ENCODE assay signal across 13 cellular contexts in the genomic region with DNA sequence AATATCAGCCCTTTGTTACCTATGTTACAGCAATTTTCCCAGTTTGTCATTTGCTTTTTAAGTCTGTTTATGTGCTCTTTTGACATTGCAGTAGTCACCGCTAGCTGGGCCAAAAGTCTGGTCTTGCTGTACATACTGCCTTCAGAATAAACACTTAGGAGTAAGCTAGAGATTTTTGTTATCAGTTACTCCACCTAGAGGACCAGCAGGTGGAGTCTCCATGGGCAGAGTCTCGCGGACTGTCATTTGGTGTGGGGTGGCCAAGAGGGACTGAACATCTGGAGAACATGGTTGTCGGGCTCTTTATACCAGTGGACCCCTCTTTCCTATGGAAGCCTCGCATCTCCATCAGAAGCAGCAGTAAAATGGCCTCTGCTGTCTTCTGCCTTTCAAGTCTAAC. TPM values are rescaled to one million over a fixed set of nuclear protein-coding genes. Genes with fewer than 3 reads are reported as not detected.
DNase-seq lines count a peak whose midpoint lies in the region; ATAC-seq and TF ChIP-seq lines count a peak whose summit lies in the region.
"Had no signal": no experiment of that assay in that cellular context is flagged by ENCODE, and none has a peak within 500 bp of the region (broad histone marks: within the 10 kb centered on the region; RNA-seq: fewer than 3 reads in every experiment).

No MANE protein-coding gene starts in this region.

- peak overlapping the region; percentile 68 for H3K27ac Mint-ChIP-seq in activated naive CD4-positive, alpha-beta T cell treated with anti-CD3 and anti-CD28 coated beads, Interleukin-2, amount 50 U/mL, for 24 hours
- H3K27ac Mint-ChIP-seq in activated naive CD4-positive, alpha-beta T cell treated with anti-CD3 and anti-CD28 coated beads, Interleukin-2, amount 10 ng/mL, durations not matched to agents 7 days and 5 days: no peak overlapping the region

- no peak overlapping the region for H3K9ac ChIP-seq in OCI-LY1 (ENCODE audit: low read length)

- no peaks in the 10 kb centered on the region for H3K27me3 Mint-ChIP-seq in activated naive CD4-positive, alpha-beta T cell treated with anti-CD3 and anti-CD28 coated beads, Interleukin-2, amount 50 U/mL, for 24 hours
- H3K27me3 Mint-ChIP-seq in activated naive CD4-positive, alpha-beta T cell treated with anti-CD3 and anti-CD28 coated beads, Interleukin-2, amount 10 ng/mL, durations not matched to agents 7 days and 5 days: peaks cover 15% of the 10 kb centered on the region

- H3F3A ChIP-seq in OCI-LY1 (ENCODE audit: insufficient read depth, low read length): no peaks in the 10 kb centered on the region

- no peak for TF ChIP-seq POLR2A in transverse colon (IDR thresholded peaks at IDR 0.05)

- in situ Hi-C loops in transverse colon (cut with MboI; ENCODE audit: low pct_ligation_motif_present in 1 of 4, low pct_unique_long_range_greater_than_20kb in 1 of 4, low sequenced_read_pairs in 3 of 4): no loop called here

- H3K4me2 ChIP-seq in OCI-LY1 (ENCODE audit: low read length): no peak overlapping the region

- H4K20me1 ChIP-seq in OCI-LY1 (ENCODE audit: insufficient read depth, low read length): no peaks in the 10 kb centered on the region

- H3K27me3 ChIP-seq in OCI-LY1 (ENCODE audit: insufficient read depth, low read length) (no peaks in the 10 kb centered on the region), transverse colon (no peaks in the 10 kb centered on the region)
- H3K27me3 ChIP-seq: body of pancreas had no signal

- H3K4me1 ChIP-seq in OCI-LY1 (ENCODE audit: insufficient read depth, low read length, severe bottlenecking): peaks cover 59% of the 10 kb centered on the region
- H3K4me1 ChIP-seq in transverse colon: peaks cover 16 to 39% (median 24%) of the 10 kb centered on the region in 4 donors

- H3K36me3 ChIP-seq in OCI-LY1 (ENCODE audit: insufficient read depth, low read length) (no peaks in the 10 kb centered on the region), transverse colon (no peaks in the 10 kb centered on the region)

- no peak overlapping the region for H2AFZ ChIP-seq in OCI-LY1 (ENCODE audit: low read length)

- peak overlapping the region; percentile 23 for H3K4me3 Mint-ChIP-seq in activated naive CD4-positive, alpha-beta T cell treated with anti-CD3 and anti-CD28 coated beads, Interleukin-2, amount 50 U/mL, for 24 hours
- no peak overlapping the region for H3K4me3 Mint-ChIP-seq in activated naive CD4-positive, alpha-beta T cell treated with anti-CD3 and anti-CD28 coated beads, Interleukin-2, amount 10 ng/mL, durations not matched to agents 7 days and 5 days

- no peaks in the 10 kb centered on the region for H3K9me3 Mint-ChIP-seq in activated naive CD4-positive, alpha-beta T cell treated with anti-CD3 and anti-CD28 coated beads, Interleukin-2, amount 50 U/mL, for 24 hours
- H3K9me3 Mint-ChIP-seq in activated naive CD4-positive, alpha-beta T cell treated with anti-CD3 and anti-CD28 coated beads, Interleukin-2, amount 10 ng/mL, durations not matched to agents 7 days and 5 days: no peaks in the 10 kb centered on the region

- TF ChIP-seq EP300 in transverse colon (IDR thresholded peaks at IDR 0.05; ENCODE audit: low read depth): no peak

- TF ChIP-seq CTCF in OCI-LY1 (IDR thresholded peaks at IDR 0.05; ENCODE audit: low read length) (peak; percentile 59), transverse colon (IDR thresholded peaks at IDR 0.05) (peak in 1 of 5 experiments; percentile 19)

- peaks cover 74% of the 10 kb centered on the region for H3K4me1 Mint-ChIP-seq in activated naive CD4-positive, alpha-beta T cell treated with anti-CD3 and anti-CD28 coated beads, Interleukin-2, amount 50 U/mL, for 24 hours
- peaks cover 54% of the 10 kb centered on the region for H3K4me1 Mint-ChIP-seq in activated naive CD4-positive, alpha-beta T cell treated with anti-CD3 and anti-CD28 coated beads, Interleukin-2, amount 10 ng/mL, durations not matched to agents 7 days and 5 days

- intact Hi-C loops in transverse colon (cut with DNase I; ENCODE audit: low total_unique reads): no loop called here

- CTCF ChIA-PET in activated naive CD4-positive, alpha-beta T cell treated with anti-CD3 and anti-CD28 coated beads, Interleukin-2, amount 10 ng/mL, durations not matched to agents 7 days and 5 days (lab: Charles Lee): interaction anchor here (0.7 to 1.7 kb wide), 4 partner anchors 12 to 46 kb away, joined by 3 to 7 read pairs (median 4); no protein-coding TSS in a partner anchor

- peaks cover 10% of the 10 kb centered on the region for H3K79me2 ChIP-seq in OCI-LY1 (ENCODE audit: insufficient read depth, low read length)

- ATAC-seq in left lobe of liver (no peak), GM18873 (IDR thresholded peaks at IDR 0.05; ENCODE audit: low FRiP score, unreplicated experiment) (no peak), HG03442 (IDR thresholded peaks at IDR 0.05; ENCODE audit: unreplicated experiment) (no peak)
- ATAC-seq: body of pancreas had no signal

- no peaks in the 10 kb centered on the region for H3K9me3 ChIP-seq in OCI-LY1 (ENCODE audit: low read length)
- H3K9me3 ChIP-seq in transverse colon: no peaks in the 10 kb centered on the region
- H3K9me3 ChIP-seq: body of pancreas had no signal

- H3K27ac ChIP-seq in OCI-LY1 (ENCODE audit: low read depth, low read length, poor library complexity, severe bottlenecking) (peak overlapping the region; percentile 19), transverse colon (peak overlapping the region in 3 of 4 donors; percentile 62 to 71 (median 63))

- H3K9me2 ChIP-seq in OCI-LY1 (ENCODE audit: low read depth, low read length): no peaks in the 10 kb centered on the region

- no peak for DNase-seq in activated naive CD4-positive, alpha-beta T cell treated with anti-CD3 and anti-CD28 coated beads, Interleukin-2, amount 10 ng/mL, durations not matched to agents 7 days and 5 days
- DNase-seq in left lobe of liver (ENCODE audit: low spot score) (peak; percentile 43), transverse colon (no peak)
- no peak for DNase-seq in effector CD8-positive, alpha-beta T cell (lab: John Stamatoyannopoulos, UW)
- DNase-seq: erythroblast, NCI-H1048, NCI-H69, T-helper 2 cell had no signal

- WGBS in transverse colon (ENCODE audit: low coverage in 1 of 2), 2 donors: 71 to 100% methylated on average over 1 to 5 of the region's 5 CpGs

- no peak overlapping the region for H3K4me3 ChIP-seq in OCI-LY1 (ENCODE audit: low read depth, low read length, poor library complexity, severe bottlenecking)
- H3K4me3 ChIP-seq in transverse colon: peak overlapping the region in 1 of 4 donors; percentile 28
- H3K4me3 ChIP-seq: body of pancreas had no signal

- no peaks in the 10 kb centered on the region for H3K36me3 Mint-ChIP-seq in activated naive CD4-positive, alpha-beta T cell treated with anti-CD3 and anti-CD28 coated beads, Interleukin-2, amount 50 U/mL, for 24 hours
- peaks cover 4% of the 10 kb centered on the region for H3K36me3 Mint-ChIP-seq in activated naive CD4-positive, alpha-beta T cell treated with anti-CD3 and anti-CD28 coated beads, Interleukin-2, amount 10 ng/mL, durations not matched to agents 7 days and 5 days

RNA-seq across cellular contexts. Expression of a gene that starts 10.8 kb away (rescaled TPM):
- 115 TPM for total RNA-seq in left lobe of liver
- total RNA-seq in transverse colon: 100 to 1,000 TPM in 3 of 4 donors, 10 to 100 TPM in 1; 98.5 to 131 (median 114) TPM

RNA-seq across cellular contexts. Expression of a gene that starts 47.7 kb away (rescaled TPM):
- 7.3 TPM for total RNA-seq in left lobe of liver
- 10 to 100 TPM in 3 of 4 donors, 1 to 10 TPM in 1; 4.1 to 35.7 (median 26.9) TPM for total RNA-seq in transverse colon
